Comparison of ENCODE assay signal across 9 cellular contexts in genomic region chr11:120546312-120547205, GRCh38. TPM values are rescaled to one million over a fixed set of nuclear protein-coding genes. Genes with fewer than 3 reads are reported as not detected.
DNase-seq lines count a peak whose midpoint lies in the region; ATAC-seq and TF ChIP-seq lines count a peak whose summit lies in the region.
"Had no signal": no experiment of that assay in that cellular context is flagged by ENCODE, and none has a peak within 500 bp of the region (broad histone marks: within the 10 kb centered on the region; RNA-seq: fewer than 3 reads in every experiment).

No MANE protein-coding gene starts in this region.

- H3K36me3 ChIP-seq in mucosa of descending colon (ENCODE audit: low read depth): no peaks in the 10 kb centered on the region

- in situ Hi-C loops in G401 (cut with HindIII; ENCODE audit: low sequenced_read_pairs): no loop called here

- CTCF ChIA-PET in AG04449 (lab: Yijun Ruan, JAX): interaction anchor here (0.7 to 2.0 kb wide), 6 partner anchors 15 to 246 kb away, joined by 3 to 10 read pairs (median 4); partner anchors contain the start of gene GRIK4

- POLR2A ChIA-PET in AG04449 (lab: Yijun Ruan, JAX): interaction anchor here (0.5 kb wide), 1 partner anchor 348 kb away, joined by 3 read pairs; no protein-coding TSS in a partner anchor

- peak overlapping the region; percentile 76 to 78 for H3K27ac ChIP-seq in coronary artery

- no peaks in the 10 kb centered on the region for H3K4me1 ChIP-seq in mucosa of descending colon (ENCODE audit: low read depth)

- ATAC-seq in mucosa of descending colon (peak; percentile 63), GM18870 (IDR thresholded peaks at IDR 0.05; ENCODE audit: unreplicated experiment) (no peak), GM19463 (IDR thresholded peaks at IDR 0.05; ENCODE audit: unreplicated experiment) (no peak)

- DNase-seq in AG04449 (ENCODE audit: low read depth, low spot score) (peak; percentile 90), LHCN-M2 (ENCODE audit: low read depth) (peak; percentile 98), coronary artery (ENCODE audit: low spot score) (peak; percentile 80), mucosa of descending colon (peak in 2 of 3 donors; percentile 28 to 69), T-helper 2 cell (no peak), G401 (ENCODE audit: low spot score) (no peak)

- H3K4me3 ChIP-seq in AG04449 (ENCODE audit: low read depth, low read length) (no peak overlapping the region), coronary artery (no peak overlapping the region), mucosa of descending colon (no peak overlapping the region)

- TF ChIP-seq CTCF in AG04449 (IDR thresholded peaks at IDR 0.05; ENCODE audit: insufficient read depth, low read length, missing control alignments) (no peak), coronary artery (IDR thresholded peaks at IDR 0.05) (no peak), mucosa of descending colon (IDR thresholded peaks at IDR 0.05) (no peak)

- intact Hi-C loops in mucosa of descending colon (cut with DNase I, micrococcal nuclease): no loop called here

- peaks cover 5% of the 10 kb centered on the region for H3K9me3 ChIP-seq in mucosa of descending colon

RNA-seq across cellular contexts. Expression of gene GRIK4, which starts 35.0 kb away (rescaled TPM):
- total RNA-seq in LHCN-M2 (2014; rRNA removed): 0.06 and 0.13 TPM in 2 replicates
- 0.09 TPM for polyA plus RNA-seq in LHCN-M2 (2012)
- total RNA-seq in mucosa of descending colon: under 1 TPM in 2 of 3 donors, not detected in 1; 0.36 to 0.51 TPM
- total RNA-seq in G401 (2014; rRNA removed; shearing (Covaris generic)): 0.37 and 0.51 TPM in 2 replicates
- total RNA-seq: T-helper 2 cell treated with Interferon-gamma antibody and Interleukin-4, amounts not matched to agents 100 ng/mL and 5 ng/mL, for 36 hours had no signal

Comparison
In these comparisons a context has a peak if more than half of its experiments do, and no peak if none do; other contexts are left out.
1. DNase-seq: peak in AG04449 (single experiment), LHCN-M2 (single experiment), coronary artery (single experiment) and mucosa of descending colon (2 of 3); none in T-helper 2 cell (0 of 5) and G401 (single experiment).